In the genomic region with DNA sequence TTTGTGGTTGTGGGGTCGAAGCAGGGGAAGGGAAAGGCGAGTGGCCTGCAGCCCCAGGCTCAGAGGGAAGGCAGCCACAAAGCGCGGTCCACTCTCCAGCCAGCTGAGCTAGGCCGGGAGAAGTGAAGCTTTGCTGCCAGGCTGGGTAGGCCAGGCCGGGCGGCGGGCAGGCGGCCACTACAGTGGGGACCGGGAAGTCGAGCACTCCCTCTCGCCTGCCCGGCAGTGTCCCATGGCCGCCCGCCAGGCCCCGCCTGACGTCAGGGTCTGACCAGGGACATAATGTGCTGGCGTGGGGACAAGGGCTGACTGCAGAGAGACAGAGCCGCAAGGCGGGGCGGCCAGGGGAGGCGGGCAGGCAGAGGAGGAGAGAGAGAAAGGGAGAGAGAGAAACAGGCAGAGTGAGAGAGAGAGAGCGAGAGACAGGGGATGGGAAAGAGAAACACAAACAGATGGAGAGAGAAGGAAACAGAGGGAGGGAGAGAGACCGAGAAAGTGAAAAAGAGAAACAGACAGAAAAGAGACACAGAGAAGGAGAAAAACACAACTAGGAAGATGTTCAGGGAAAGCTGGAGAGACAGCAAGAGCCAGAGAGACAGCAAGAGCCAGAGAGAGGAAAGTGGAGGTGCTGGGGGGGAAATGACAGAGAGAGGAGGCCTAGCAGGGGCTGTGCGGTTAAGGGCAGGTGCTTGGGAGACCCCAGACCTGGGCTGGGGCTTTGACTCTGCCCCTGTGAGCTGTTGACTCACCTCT, we compare ENCODE assay signal across 1 cellular context.
TF ChIP-seq lines count a peak whose summit lies in the region.

No MANE protein-coding gene starts in this region.

TF ChIP-seq in H1, 55 proteins besides CTCF, POLR2A, EP300 and RAD21 (continued from another document):
- TF ChIP-seq KDM4A (IDR thresholded peaks at IDR 0.05; ENCODE audit: low read depth, low read length, severe bottlenecking) (no peak), MAFK (IDR thresholded peaks at IDR 0.05; ENCODE audit: low read depth, low read length) (no peak), BACH1 (IDR thresholded peaks at IDR 0.05; ENCODE audit: low read length) (no peak), SP1 (IDR thresholded peaks at IDR 0.05; ENCODE audit: low read depth, low read length) (no peak), TAF7 (optimal IDR thresholded peaks at IDR 0.05; ENCODE audit: borderline replicate concordance, low read depth, low read length) (no peak), SP2 (IDR thresholded peaks at IDR 0.05; ENCODE audit: low read length) (no peak), GABPA (IDR thresholded peaks at IDR 0.05; ENCODE audit: borderline replicate concordance, insufficient read depth, low read length) (no peak), KDM1A (IDR thresholded peaks at IDR 0.05; ENCODE audit: borderline replicate concordance, low read length) (no peak), ZNF274 (IDR thresholded peaks at IDR 0.05; ENCODE audit: borderline replicate concordance, extremely low read depth, low read length) (no peak), ASH2L (IDR thresholded peaks at IDR 0.05; ENCODE audit: low read length) (no peak), CTBP2 (IDR thresholded peaks at IDR 0.05; ENCODE audit: borderline replicate concordance, insufficient read depth, insufficient read length, low read length) (no peak)
